In the genomic region with DNA sequence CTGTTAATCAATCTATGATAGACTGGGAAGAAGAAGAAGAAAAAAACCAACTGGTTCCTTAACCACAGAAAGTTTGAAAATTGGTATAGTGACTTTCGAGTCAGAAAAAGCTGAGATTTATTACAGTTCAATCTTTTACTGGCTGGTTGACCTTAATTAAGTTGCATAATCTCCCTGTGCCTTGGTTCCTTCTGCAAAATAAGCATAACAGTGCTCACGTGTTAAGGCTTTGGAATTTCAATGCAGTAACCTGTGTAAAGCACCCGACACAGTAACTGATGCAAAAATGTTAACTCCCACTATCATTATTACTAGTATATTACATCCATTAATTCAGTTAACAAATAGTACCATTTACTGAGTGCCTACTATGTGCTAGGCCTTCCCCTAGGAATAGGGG, we compare ENCODE assay signal across 28 cellular contexts.
"Had no signal": no experiment of that assay in that cellular context is flagged by ENCODE, and none has a peak within 500 bp of the region (broad histone marks: within the 10 kb centered on the region; RNA-seq: fewer than 3 reads in every experiment).

No MANE protein-coding gene starts in this region.

- H3K27ac Mint-ChIP-seq: activated B cell treated with CpG ODN at 0.5 μM for 24 hours; activated CD8-positive, alpha-beta T cell treated with anti-CD3 and anti-CD28 coated beads for 36 hours; activated naive CD8-positive, alpha-beta T cell; activated T-helper 17 cell treated with anti-CD3 and anti-CD28 coated beads, Interleukin-2, amount 50 U/mL, for 72 hours; effector memory CD8-positive, alpha-beta T cell; T-helper 1 cell treated with Interleukin-12 subunit alpha and Interleukin-12 subunit beta and Interleukin-4 antibody, amounts not matched to agents 30 μg/mL and 1 μg/mL, for 36 hours; T-helper 2 cell treated with Interferon-gamma antibody and Interleukin-4, amounts not matched to agents 5 μg/mL and 100 μg/mL, for 36 hours had no signal

- H3K9me3 Mint-ChIP-seq: activated B cell treated with CpG ODN at 0.5 μM for 24 hours; activated CD8-positive, alpha-beta T cell treated with anti-CD3 and anti-CD28 coated beads for 36 hours; activated T-cell treated with anti-CD3 and anti-CD28 coated beads, Interleukin-2, amount 50 U/mL, for 4 hours; activated T-helper 17 cell treated with anti-CD3 and anti-CD28 coated beads, Interleukin-2, amount 50 U/mL, for 72 hours; effector memory CD8-positive, alpha-beta T cell; T-helper 1 cell treated with Interleukin-12 subunit alpha and Interleukin-12 subunit beta and Interleukin-4 antibody, amounts not matched to agents 30 μg/mL and 1 μg/mL, for 36 hours; T-helper 2 cell treated with Interferon-gamma antibody and Interleukin-4, amounts not matched to agents 5 μg/mL and 100 μg/mL, for 36 hours had no signal

- H3K9me3 ChIP-seq: esophagus muscularis mucosa had no signal

- H3K36me3 Mint-ChIP-seq: activated naive CD8-positive, alpha-beta T cell had no signal

- H3K27ac ChIP-seq: esophagus muscularis mucosa, WERI-Rb-1 had no signal

- H3K4me3 Mint-ChIP-seq: activated B cell treated with CpG ODN at 0.5 μM for 24 hours; activated CD8-positive, alpha-beta T cell treated with anti-CD3 and anti-CD28 coated beads for 36 hours; activated naive CD8-positive, alpha-beta T cell; activated T-cell treated with anti-CD3 and anti-CD28 coated beads, Interleukin-2, amount 50 U/mL, for 4 hours; activated T-helper 17 cell treated with anti-CD3 and anti-CD28 coated beads, Interleukin-2, amount 50 U/mL, for 72 hours; effector memory CD8-positive, alpha-beta T cell; T-helper 1 cell treated with Interleukin-12 subunit alpha and Interleukin-12 subunit beta and Interleukin-4 antibody, amounts not matched to agents 30 μg/mL and 1 μg/mL, for 36 hours; T-helper 2 cell treated with Interferon-gamma antibody and Interleukin-4, amounts not matched to agents 5 μg/mL and 100 μg/mL, for 36 hours had no signal

- H3K4me1 Mint-ChIP-seq: activated T-helper 17 cell treated with anti-CD3 and anti-CD28 coated beads, Interleukin-2, amount 50 U/mL, for 72 hours had no signal

- ATAC-seq: activated CD4-positive, CD25-positive, alpha-beta regulatory T cell treated with anti-CD3 and anti-CD28 coated beads, Interleukin-2, amount 50 U/mL, for 24 hours; activated CD8-positive, alpha-beta T cell treated with anti-CD3 and anti-CD28 coated beads for 36 hours; activated T-cell treated with anti-CD3 and anti-CD28 coated beads, Interleukin-2, amount 50 U/mL, for 4 hours; activated T-helper 17 cell treated with anti-CD3 and anti-CD28 coated beads, Interleukin-2, amount 50 U/mL, for 72 hours; effector memory CD8-positive, alpha-beta T cell had no signal

- H3K4me3 ChIP-seq: esophagus muscularis mucosa had no signal

- H3K27me3 ChIP-seq: esophagus muscularis mucosa had no signal

- DNase-seq: activated B cell treated with CpG ODN at 0.5 μM for 24 hours; activated CD4-positive, alpha-beta T cell treated with anti-CD3 and anti-CD28 coated beads for 48 hours; activated CD4-positive, alpha-beta T cell treated with anti-CD3 and anti-CD28 coated beads, Interleukin-2, amount 50 U/mL, for 1 hour; activated CD4-positive, alpha-beta T cell treated with anti-CD3 and anti-CD28 coated beads, Interleukin-2, amount 50 U/mL, for 48 hours; activated CD8-positive, alpha-beta memory T cell treated with anti-CD3 and anti-CD28 coated beads for 24 hours; activated CD8-positive, alpha-beta T cell treated with anti-CD3 and anti-CD28 coated beads for 36 hours; activated effector memory CD4-positive, alpha-beta T cell treated with Interleukin-2 at 50 U/mL for 16 hours; activated gamma-delta T cell treated with Interleukin-2 at 50 U/mL for 16 hours; activated naive CD4-positive, alpha-beta T cell treated with anti-CD3 and anti-CD28 coated beads, Interleukin-2, amount 50 U/mL, for 16 hours; activated naive CD4-positive, alpha-beta T cell treated with Interleukin-2 at 50 U/mL for 16 hours; activated T-cell treated with anti-CD3 and anti-CD28 coated beads, Interleukin-2, amount 50 U/mL, for 4 hours; amniotic stem cell; anterior cingulate cortex; caudate nucleus; cortex of kidney; dermis blood vessel endothelial cell; effector CD4-positive, alpha-beta T cell; effector memory CD8-positive, alpha-beta T cell; erythroblast; head of caudate nucleus; T1000; WERI-Rb-1 had no signal

- H3K36me3 ChIP-seq: esophagus muscularis mucosa, WERI-Rb-1 had no signal
